In the genomic region with DNA sequence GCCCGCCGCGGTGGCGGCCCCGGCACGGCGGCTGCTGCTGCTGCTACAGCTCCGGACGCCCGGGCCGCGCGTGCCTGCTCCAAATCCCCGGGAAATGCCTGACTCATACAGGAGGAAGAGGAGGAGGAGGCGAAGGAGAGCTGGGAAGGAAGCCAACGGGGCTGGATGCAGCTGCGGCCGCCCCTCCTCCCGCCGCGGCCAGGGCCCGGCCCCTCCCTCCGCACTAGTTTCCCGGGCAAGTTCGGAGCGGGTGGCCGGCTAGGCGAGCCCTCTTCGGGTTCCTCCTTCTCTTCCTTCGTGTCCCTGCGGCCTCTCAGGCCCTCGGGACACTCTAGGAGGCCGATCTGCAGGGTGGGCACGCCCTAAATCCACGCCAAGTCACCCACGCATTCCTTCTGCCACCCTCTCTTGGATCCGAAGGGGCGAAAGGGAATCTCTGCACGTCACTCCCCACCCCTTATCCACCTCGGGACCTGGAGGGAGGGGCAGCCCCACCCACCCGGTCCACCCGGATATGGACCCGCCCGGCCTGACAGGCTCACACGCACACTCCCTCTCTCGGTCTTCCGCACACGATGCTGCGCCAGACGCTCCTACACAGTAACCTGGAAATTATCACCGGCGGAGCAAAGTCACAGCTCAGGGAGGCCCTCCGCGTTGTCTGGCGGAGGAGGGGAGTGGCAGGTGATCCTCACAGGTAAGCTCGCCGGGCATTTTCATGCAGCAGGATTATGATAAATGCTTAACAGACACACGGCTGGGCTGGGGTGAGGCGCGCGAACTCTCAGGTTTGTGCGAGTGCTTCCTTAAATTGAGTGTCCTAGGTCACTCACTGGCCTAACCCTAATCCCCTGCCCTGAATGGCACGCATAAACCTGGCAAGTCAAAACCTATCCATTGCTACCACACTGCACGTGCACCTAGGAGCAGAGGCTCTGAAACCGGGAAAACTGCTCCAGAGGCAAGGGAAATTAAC, we compare ENCODE assay signal across 1 cellular context.
A peak's percentile ranks its signal among the peaks of the same experiment; 100 is the strongest.
TF ChIP-seq lines count a peak whose summit lies in the region.

A gene with protein sequence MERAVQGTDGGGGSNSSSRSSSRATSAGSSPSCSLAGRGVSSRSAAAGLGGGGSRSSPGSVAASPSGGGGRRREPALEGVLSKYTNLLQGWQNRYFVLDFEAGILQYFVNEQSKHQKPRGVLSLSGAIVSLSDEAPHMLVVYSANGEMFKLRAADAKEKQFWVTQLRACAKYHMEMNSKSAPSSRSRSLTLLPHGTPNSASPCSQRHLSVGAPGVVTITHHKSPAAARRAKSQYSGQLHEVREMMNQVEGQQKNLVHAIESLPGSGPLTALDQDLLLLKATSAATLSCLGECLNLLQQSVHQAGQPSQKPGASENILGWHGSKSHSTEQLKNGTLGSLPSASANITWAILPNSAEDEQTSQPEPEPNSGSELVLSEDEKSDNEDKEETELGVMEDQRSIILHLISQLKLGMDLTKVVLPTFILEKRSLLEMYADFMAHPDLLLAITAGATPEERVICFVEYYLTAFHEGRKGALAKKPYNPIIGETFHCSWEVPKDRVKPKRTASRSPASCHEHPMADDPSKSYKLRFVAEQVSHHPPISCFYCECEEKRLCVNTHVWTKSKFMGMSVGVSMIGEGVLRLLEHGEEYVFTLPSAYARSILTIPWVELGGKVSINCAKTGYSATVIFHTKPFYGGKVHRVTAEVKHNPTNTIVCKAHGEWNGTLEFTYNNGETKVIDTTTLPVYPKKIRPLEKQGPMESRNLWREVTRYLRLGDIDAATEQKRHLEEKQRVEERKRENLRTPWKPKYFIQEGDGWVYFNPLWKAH (minus strand): TSS at position 57 of the 976 bp plus-strand sequence. CDS start 83 bp downstream, outside the sequence.
A gene (plus strand): TSS at position 545 of the 976 bp plus-strand sequence. CDS start 7,330 bp downstream, outside the sequence.

TF ChIP-seq in HepG2, 621 proteins besides CTCF, POLR2A, EP300 and RAD21 (continued from another document and continues in another):
- TF ChIP-seq ZNF121 (CRISPR knock-in tag; IDR thresholded peaks at IDR 0.05) (no peak), RBFOX2 (IDR thresholded peaks at IDR 0.05; ENCODE audit: low read depth, low read length) (peak; percentile 81; the same call in 1 of the 2 replicates), CHD4 (IDR thresholded peaks at IDR 0.05; ENCODE audit: borderline replicate concordance, low read length) (no peak), ZNF335 (CRISPR knock-in tag; IDR thresholded peaks at IDR 0.05) (no peak), PAX8 (CRISPR knock-in tag; IDR thresholded peaks at IDR 0.05; ENCODE audit: borderline replicate concordance) (no peak), ZNF124 (CRISPR knock-in tag; IDR thresholded peaks at IDR 0.05) (0 out of 2 replicates have a peak, but pooled peaks have one; percentile 21), NR3C1 (CRISPR knock-in tag; IDR thresholded peaks at IDR 0.05) (no peak), GZF1 (CRISPR knock-in tag; IDR thresholded peaks at IDR 0.05) (no peak), ZNF138 (CRISPR knock-in tag; IDR thresholded peaks at IDR 0.05; ENCODE audit: low read depth) (no peak), ZNF75D (CRISPR knock-in tag; IDR thresholded peaks at IDR 0.05; ENCODE audit: borderline replicate concordance) (no peak), HNRNPK (IDR thresholded peaks at IDR 0.05; ENCODE audit: low read depth, low read length, poor library complexity, severe bottlenecking) (no peak), KLF16 (CRISPR knock-in tag; IDR thresholded peaks at IDR 0.05) (peak in 1 of 2 experiments; percentile 41; a peak in 1 of 4 replicates)
- TF ChIP-seq, protein P1, sequence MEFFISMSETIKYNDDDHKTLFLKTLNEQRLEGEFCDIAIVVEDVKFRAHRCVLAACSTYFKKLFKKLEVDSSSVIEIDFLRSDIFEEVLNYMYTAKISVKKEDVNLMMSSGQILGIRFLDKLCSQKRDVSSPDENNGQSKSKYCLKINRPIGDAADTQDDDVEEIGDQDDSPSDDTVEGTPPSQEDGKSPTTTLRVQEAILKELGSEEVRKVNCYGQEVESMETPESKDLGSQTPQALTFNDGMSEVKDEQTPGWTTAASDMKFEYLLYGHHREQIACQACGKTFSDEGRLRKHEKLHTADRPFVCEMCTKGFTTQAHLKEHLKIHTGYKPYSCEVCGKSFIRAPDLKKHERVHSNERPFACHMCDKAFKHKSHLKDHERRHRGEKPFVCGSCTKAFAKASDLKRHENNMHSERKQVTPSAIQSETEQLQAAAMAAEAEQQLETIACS (CRISPR knock-in tag; IDR thresholded peaks at IDR 0.05): peak; percentile 45; the same call in 1 of the 2 replicates
- TF ChIP-seq, protein P2, sequence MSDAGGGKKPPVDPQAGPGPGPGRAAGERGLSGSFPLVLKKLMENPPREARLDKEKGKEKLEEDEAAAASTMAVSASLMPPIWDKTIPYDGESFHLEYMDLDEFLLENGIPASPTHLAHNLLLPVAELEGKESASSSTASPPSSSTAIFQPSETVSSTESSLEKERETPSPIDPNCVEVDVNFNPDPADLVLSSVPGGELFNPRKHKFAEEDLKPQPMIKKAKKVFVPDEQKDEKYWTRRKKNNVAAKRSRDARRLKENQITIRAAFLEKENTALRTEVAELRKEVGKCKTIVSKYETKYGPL (CRISPR knock-in tag; IDR thresholded peaks at IDR 0.05): no peak
- TF ChIP-seq, protein P3, sequence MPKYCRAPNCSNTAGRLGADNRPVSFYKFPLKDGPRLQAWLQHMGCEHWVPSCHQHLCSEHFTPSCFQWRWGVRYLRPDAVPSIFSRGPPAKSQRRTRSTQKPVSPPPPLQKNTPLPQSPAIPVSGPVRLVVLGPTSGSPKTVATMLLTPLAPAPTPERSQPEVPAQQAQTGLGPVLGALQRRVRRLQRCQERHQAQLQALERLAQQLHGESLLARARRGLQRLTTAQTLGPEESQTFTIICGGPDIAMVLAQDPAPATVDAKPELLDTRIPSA (CRISPR knock-in tag; IDR thresholded peaks at IDR 0.05; ENCODE audit: borderline replicate concordance): no peak
- TF ChIP-seq, protein P4, sequence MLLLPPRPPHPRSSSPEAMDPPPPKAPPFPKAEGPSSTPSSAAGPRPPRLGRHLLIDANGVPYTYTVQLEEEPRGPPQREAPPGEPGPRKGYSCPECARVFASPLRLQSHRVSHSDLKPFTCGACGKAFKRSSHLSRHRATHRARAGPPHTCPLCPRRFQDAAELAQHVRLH (CRISPR knock-in tag; IDR thresholded peaks at IDR 0.05; ENCODE audit: borderline replicate concordance, low read depth): no peak; the same call in 1 of the 2 replicates
- TF ChIP-seq, protein P5, sequence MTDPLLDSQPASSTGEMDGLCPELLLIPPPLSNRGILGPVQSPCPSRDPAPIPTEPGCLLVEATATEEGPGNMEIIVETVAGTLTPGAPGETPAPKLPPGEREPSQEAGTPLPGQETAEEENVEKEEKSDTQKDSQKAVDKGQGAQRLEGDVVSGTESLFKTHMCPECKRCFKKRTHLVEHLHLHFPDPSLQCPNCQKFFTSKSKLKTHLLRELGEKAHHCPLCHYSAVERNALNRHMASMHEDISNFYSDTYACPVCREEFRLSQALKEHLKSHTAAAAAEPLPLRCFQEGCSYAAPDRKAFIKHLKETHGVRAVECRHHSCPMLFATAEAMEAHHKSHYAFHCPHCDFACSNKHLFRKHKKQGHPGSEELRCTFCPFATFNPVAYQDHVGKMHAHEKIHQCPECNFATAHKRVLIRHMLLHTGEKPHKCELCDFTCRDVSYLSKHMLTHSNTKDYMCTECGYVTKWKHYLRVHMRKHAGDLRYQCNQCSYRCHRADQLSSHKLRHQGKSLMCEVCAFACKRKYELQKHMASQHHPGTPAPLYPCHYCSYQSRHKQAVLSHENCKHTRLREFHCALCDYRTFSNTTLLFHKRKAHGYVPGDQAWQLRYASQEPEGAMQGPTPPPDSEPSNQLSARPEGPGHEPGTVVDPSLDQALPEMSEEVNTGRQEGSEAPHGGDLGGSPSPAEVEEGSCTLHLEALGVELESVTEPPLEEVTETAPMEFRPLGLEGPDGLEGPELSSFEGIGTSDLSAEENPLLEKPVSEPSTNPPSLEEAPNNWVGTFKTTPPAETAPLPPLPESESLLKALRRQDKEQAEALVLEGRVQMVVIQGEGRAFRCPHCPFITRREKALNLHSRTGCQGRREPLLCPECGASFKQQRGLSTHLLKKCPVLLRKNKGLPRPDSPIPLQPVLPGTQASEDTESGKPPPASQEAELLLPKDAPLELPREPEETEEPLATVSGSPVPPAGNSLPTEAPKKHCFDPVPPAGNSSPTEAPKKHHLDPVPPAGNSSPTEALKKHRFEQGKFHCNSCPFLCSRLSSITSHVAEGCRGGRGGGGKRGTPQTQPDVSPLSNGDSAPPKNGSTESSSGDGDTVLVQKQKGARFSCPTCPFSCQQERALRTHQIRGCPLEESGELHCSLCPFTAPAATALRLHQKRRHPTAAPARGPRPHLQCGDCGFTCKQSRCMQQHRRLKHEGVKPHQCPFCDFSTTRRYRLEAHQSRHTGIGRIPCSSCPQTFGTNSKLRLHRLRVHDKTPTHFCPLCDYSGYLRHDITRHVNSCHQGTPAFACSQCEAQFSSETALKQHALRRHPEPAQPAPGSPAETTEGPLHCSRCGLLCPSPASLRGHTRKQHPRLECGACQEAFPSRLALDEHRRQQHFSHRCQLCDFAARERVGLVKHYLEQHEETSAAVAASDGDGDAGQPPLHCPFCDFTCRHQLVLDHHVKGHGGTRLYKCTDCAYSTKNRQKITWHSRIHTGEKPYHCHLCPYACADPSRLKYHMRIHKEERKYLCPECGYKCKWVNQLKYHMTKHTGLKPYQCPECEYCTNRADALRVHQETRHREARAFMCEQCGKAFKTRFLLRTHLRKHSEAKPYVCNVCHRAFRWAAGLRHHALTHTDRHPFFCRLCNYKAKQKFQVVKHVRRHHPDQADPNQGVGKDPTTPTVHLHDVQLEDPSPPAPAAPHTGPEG (CRISPR knock-in tag; IDR thresholded peaks at IDR 0.05): no peak
- TF ChIP-seq, protein P6, sequence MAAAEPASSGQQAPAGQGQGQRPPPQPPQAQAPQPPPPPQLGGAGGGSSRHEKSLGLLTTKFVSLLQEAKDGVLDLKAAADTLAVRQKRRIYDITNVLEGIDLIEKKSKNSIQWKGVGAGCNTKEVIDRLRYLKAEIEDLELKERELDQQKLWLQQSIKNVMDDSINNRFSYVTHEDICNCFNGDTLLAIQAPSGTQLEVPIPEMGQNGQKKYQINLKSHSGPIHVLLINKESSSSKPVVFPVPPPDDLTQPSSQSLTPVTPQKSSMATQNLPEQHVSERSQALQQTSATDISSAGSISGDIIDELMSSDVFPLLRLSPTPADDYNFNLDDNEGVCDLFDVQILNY (CRISPR knock-in tag; conservative IDR thresholded peaks at IDR 0.05): no peak
- TF ChIP-seq, protein P7, sequence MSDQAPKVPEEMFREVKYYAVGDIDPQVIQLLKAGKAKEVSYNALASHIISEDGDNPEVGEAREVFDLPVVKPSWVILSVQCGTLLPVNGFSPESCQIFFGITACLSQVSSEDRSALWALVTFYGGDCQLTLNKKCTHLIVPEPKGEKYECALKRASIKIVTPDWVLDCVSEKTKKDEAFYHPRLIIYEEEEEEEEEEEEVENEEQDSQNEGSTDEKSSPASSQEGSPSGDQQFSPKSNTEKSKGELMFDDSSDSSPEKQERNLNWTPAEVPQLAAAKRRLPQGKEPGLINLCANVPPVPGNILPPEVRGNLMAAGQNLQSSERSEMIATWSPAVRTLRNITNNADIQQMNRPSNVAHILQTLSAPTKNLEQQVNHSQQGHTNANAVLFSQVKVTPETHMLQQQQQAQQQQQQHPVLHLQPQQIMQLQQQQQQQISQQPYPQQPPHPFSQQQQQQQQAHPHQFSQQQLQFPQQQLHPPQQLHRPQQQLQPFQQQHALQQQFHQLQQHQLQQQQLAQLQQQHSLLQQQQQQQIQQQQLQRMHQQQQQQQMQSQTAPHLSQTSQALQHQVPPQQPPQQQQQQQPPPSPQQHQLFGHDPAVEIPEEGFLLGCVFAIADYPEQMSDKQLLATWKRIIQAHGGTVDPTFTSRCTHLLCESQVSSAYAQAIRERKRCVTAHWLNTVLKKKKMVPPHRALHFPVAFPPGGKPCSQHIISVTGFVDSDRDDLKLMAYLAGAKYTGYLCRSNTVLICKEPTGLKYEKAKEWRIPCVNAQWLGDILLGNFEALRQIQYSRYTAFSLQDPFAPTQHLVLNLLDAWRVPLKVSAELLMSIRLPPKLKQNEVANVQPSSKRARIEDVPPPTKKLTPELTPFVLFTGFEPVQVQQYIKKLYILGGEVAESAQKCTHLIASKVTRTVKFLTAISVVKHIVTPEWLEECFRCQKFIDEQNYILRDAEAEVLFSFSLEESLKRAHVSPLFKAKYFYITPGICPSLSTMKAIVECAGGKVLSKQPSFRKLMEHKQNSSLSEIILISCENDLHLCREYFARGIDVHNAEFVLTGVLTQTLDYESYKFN (CRISPR knock-in tag; conservative IDR thresholded peaks at IDR 0.05): no peak
- TF ChIP-seq, protein P8, sequence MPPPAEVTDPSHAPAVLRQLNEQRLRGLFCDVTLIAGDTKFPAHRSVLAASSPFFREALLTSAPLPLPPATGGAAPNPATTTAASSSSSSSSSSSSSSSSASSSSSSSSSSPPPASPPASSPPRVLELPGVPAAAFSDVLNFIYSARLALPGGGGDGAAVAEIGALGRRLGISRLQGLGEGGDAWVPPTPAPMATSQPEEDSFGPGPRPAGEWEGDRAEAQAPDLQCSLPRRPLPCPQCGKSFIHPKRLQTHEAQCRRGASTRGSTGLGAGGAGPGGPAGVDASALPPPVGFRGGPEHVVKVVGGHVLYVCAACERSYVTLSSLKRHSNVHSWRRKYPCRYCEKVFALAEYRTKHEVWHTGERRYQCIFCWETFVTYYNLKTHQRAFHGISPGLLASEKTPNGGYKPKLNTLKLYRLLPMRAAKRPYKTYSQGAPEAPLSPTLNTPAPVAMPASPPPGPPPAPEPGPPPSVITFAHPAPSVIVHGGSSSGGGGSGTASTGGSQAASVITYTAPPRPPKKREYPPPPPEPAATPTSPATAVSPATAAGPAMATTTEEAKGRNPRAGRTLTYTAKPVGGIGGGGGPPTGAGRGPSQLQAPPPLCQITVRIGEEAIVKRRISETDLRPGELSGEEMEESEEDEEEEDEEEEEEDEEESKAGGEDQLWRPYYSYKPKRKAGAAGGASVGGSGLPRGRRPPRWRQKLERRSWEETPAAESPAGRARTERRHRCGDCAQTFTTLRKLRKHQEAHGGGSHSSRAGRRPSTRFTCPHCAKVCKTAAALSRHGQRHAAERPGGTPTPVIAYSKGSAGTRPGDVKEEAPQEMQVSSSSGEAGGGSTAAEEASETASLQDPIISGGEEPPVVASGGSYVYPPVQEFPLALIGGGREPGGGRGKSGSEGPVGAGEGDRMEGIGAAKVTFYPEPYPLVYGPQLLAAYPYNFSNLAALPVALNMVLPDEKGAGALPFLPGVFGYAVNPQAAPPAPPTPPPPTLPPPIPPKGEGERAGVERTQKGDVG (CRISPR knock-in tag; IDR thresholded peaks at IDR 0.05; ENCODE audit: borderline replicate concordance): no peak
- TF ChIP-seq, protein P9, sequence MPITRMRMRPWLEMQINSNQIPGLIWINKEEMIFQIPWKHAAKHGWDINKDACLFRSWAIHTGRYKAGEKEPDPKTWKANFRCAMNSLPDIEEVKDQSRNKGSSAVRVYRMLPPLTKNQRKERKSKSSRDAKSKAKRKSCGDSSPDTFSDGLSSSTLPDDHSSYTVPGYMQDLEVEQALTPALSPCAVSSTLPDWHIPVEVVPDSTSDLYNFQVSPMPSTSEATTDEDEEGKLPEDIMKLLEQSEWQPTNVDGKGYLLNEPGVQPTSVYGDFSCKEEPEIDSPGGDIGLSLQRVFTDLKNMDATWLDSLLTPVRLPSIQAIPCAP (CRISPR knock-in tag; IDR thresholded peaks at IDR 0.05; ENCODE audit: low read depth): no peak
